ENCODE assay signal across 12 cellular contexts in the genomic region with DNA sequence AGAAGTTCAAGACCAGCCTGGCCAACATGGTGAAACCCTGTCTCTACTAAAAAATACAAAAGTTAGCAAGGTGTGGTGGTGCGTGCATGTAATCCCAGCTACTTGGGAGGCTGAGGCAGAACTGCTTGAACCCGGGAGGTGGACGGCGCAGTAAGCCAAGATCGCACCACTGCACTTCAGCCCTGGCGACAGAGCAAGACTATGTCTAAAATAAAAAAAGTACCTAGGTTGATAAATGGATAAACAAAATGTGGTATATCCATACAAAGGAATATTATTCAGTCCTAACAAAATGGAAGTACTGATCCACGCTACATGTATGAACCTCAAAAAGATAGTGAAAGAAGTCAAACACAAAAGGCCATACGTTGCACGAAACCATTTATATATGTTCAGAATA. TPM values are rescaled to one million over a fixed set of nuclear protein-coding genes. Genes with fewer than 3 reads are reported as not detected.
DNase-seq lines count a peak whose midpoint lies in the region; ATAC-seq, FAIRE-seq and TF ChIP-seq lines count a peak whose summit lies in the region.
"Had no signal": no experiment of that assay in that cellular context is flagged by ENCODE, and none has a peak within 500 bp of the region (broad histone marks: within the 10 kb centered on the region; RNA-seq: fewer than 3 reads in every experiment).

No MANE protein-coding gene starts in this region.

- H3K36me3 ChIP-seq in HEK293 (ENCODE audit: control insufficient read depth in 2 of 2, insufficient read depth in 1 of 2, low read length in 2 of 2), result peaks cover 10 to 17% of the 10 kb centered on the region in 2 experiments; a peak in 2 of 3 replicates

- no peak for DNase-seq in AG09309 (ENCODE audit: low read depth)
- DNase-seq in activated naive CD8-positive, alpha-beta T cell treated with anti-CD3 and anti-CD28 coated beads for 36 hours, result no peak
- DNase-seq in memory B cell (ENCODE audit: low spot score in 2 of 2), result no peak
- no peak for DNase-seq in frontal cortex (ENCODE audit: low spot score in 2 of 2)
- no peak for DNase-seq in SIG-M5 (lab: John Stamatoyannopoulos, UW)
- no peak for DNase-seq in NCI-H345 (lab: John Stamatoyannopoulos, UW)
- no peak for DNase-seq in AG08396 (ENCODE audit: low spot score)
- DNase-seq: EL; NCI-H1694; stimulated activated naive CD4-positive, alpha-beta T cell treated with Interleukin-2 at 50 U/mL for 16 hours had no signal

- CTCF ChIA-PET in HEK293 (lab: Yijun Ruan, JAX), result no interaction called here

- no peak for TF ChIP-seq CTCF in AG09309 (IDR thresholded peaks at IDR 0.05; ENCODE audit: control insufficient read depth, insufficient read depth, low read depth, low read length, missing control alignments)
- no peak for TF ChIP-seq CTCF in HEK293 (tag by site-specific recombination; IDR thresholded peaks at IDR 0.05)

- 0 out of 2 replicates have a peak, but pooled peaks cover 4% of the 10 kb centered on the region for H3K4me1 ChIP-seq in HEK293 (ENCODE audit: control insufficient read depth, insufficient read depth, low read length)

- POLR2A ChIA-PET in HEK293 (lab: Yijun Ruan, JAX), result no interaction called here

- no peak for ATAC-seq in memory B cell (ENCODE audit: low read depth)

- H3K27ac ChIP-seq in HEK293 (ENCODE audit: extremely low read depth, low read depth, low read length), result no peak overlapping the region

- FAIRE-seq in frontal cortex (lab: Jason Lieb, UNC), result no peak

- peak overlapping the region; percentile 96 for H3K4me3 Mint-ChIP-seq in activated naive CD8-positive, alpha-beta T cell treated with anti-CD3 and anti-CD28 coated beads for 36 hours
- H3K4me3 Mint-ChIP-seq in memory B cell, result peak overlapping the region; percentile 97

- H3K36me3 Mint-ChIP-seq in activated naive CD8-positive, alpha-beta T cell treated with anti-CD3 and anti-CD28 coated beads for 36 hours, result peaks cover 34% of the 10 kb centered on the region
- H3K36me3 Mint-ChIP-seq in memory B cell, result peaks cover 10% of the 10 kb centered on the region

- peaks cover 27% of the 10 kb centered on the region for H3K4me1 Mint-ChIP-seq in activated naive CD8-positive, alpha-beta T cell treated with anti-CD3 and anti-CD28 coated beads for 36 hours
- H3K4me1 Mint-ChIP-seq in memory B cell, result peaks cover 21% of the 10 kb centered on the region

- no peaks in the 10 kb centered on the region for H3K9me3 Mint-ChIP-seq in activated naive CD8-positive, alpha-beta T cell treated with anti-CD3 and anti-CD28 coated beads for 36 hours
- no peaks in the 10 kb centered on the region for H3K9me3 Mint-ChIP-seq in memory B cell

- H3K4me3 ChIP-seq in AG09309 (ENCODE audit: control insufficient read depth, low read depth, low read length) (peak overlapping the region; percentile 100), HEK293 (ENCODE audit: low read depth, low read length) (no peak overlapping the region)

- H3K27me3 Mint-ChIP-seq in activated naive CD8-positive, alpha-beta T cell treated with anti-CD3 and anti-CD28 coated beads for 36 hours, result no peaks in the 10 kb centered on the region
- H3K27me3 Mint-ChIP-seq in memory B cell, result no peaks in the 10 kb centered on the region

- H3K9me3 ChIP-seq in HEK293 (ENCODE audit: control insufficient read depth, insufficient read depth, low read depth, low read length), result no peaks in the 10 kb centered on the region
- H3K9me3 ChIP-seq: adrenal gland had no signal

- peak overlapping the region; percentile 97 for H3K27ac Mint-ChIP-seq in activated naive CD8-positive, alpha-beta T cell treated with anti-CD3 and anti-CD28 coated beads for 36 hours
- peak overlapping the region; percentile 99 for H3K27ac Mint-ChIP-seq in memory B cell

TF ChIP-seq in HEK293, 187 proteins besides CTCF, POLR2A, EP300 and RAD21:
- peak; percentile 54 for TF ChIP-seq SETDB1 (IDR thresholded peaks at IDR 0.05; ENCODE audit: insufficient read length, low read length)
- TF ChIP-seq, protein P1, sequence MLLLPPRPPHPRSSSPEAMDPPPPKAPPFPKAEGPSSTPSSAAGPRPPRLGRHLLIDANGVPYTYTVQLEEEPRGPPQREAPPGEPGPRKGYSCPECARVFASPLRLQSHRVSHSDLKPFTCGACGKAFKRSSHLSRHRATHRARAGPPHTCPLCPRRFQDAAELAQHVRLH (tag by site-specific recombination; IDR thresholded peaks at IDR 0.05), result peak; percentile 48; the same call in 1 of the 2 replicates
- TF ChIP-seq ZNF146 (tag by site-specific recombination; IDR thresholded peaks at IDR 0.05), result peak; percentile 94
- TF ChIP-seq TRIM28 (IDR thresholded peaks at IDR 0.05; ENCODE audit: borderline replicate concordance, low read length), result peak; percentile 80; the same call in 1 of the 2 replicates
- TF ChIP-seq, protein P2, sequence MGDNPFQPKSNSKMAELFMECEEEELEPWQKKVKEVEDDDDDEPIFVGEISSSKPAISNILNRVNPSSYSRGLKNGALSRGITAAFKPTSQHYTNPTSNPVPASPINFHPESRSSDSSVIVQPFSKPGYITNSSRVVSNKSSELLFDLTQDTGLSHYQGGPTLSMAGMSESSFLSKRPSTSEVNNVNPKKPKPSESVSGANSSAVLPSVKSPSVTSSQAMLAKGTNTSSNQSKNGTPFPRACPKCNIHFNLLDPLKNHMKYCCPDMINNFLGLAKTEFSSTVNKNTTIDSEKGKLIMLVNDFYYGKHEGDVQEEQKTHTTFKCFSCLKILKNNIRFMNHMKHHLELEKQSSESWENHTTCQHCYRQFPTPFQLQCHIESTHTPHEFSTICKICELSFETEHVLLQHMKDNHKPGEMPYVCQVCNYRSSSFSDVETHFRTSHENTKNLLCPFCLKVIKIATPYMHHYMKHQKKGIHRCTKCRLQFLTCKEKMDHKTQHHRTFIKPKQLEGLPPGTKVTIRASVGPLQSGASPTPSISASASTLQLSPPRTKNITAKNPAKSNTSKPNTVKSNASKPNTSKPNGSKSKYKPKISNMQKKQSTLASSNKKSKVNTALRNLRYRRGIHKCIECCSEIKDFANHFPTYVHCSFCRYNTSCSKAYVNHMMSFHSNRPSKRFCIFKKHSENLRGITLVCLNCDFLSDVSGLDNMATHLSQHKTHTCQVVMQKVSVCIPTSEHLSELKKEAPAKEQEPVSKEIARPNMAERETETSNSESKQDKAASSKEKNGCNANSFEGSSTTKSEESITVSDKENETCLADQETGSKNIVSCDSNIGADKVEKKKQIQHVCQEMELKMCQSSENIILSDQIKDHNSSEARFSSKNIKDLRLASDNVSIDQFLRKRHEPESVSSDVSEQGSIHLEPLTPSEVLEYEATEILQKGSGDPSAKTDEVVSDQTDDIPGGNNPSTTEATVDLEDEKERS (tag by site-specific recombination; IDR thresholded peaks at IDR 0.05), result 0 out of 2 replicates have a peak, but pooled peaks have one; percentile 54
- TF ChIP-seq, protein P3, sequence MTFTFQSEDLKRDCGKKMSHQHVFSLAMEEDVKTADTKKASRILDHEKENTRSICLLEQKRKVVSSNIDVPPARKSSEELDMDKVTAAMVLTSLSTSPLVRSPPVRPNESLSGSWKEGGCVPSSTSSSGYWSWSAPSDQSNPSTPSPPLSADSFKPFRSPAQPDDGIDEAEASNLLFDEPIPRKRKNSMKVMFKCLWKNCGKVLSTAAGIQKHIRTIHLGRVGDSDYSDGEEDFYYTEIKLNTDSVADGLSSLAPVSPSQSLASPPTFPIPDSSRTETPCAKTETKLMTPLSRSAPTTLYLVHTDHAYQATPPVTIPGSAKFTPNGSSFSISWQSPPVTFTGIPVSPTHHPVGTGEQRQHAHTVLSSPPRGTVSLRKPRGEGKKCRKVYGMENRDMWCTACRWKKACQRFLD (tag by site-specific recombination; IDR thresholded peaks at IDR 0.05), result no peak
TF ChIP-seq in HEK293: peak in this region for 5.

RNA-seq across cellular contexts. Expression of a gene that starts 1.2 kb away (rescaled TPM):
- total RNA-seq in activated naive CD8-positive, alpha-beta T cell treated with anti-CD3 and anti-CD28 coated beads for 36 hours, result 10 to 100 TPM; 75.0 to 75.3 TPM
- 15.5 TPM for total RNA-seq in frontal cortex

RNA-seq across cellular contexts. Expression of a gene that starts 22.1 kb away (rescaled TPM):
- total RNA-seq in activated naive CD8-positive, alpha-beta T cell treated with anti-CD3 and anti-CD28 coated beads for 36 hours, result 100 to 1,000 TPM; 145 to 147 TPM
- total RNA-seq in frontal cortex, result 71.3 TPM
